8 cellular contexts compared by ENCODE assay signal in genomic region chr17:82551779-82552457, GRCh38. TPM values are rescaled to one million over a fixed set of nuclear protein-coding genes. Genes with fewer than 3 reads are reported as not detected.
DNase-seq lines count a peak whose midpoint lies in the region; ATAC-seq and TF ChIP-seq lines count a peak whose summit lies in the region.

No MANE protein-coding gene starts in this region.

- H3K9me3 Mint-ChIP-seq in activated T-cell treated with anti-CD3 and anti-CD28 coated beads, Interleukin-2, amount 50 U/mL, for 4 hours, result no peaks in the 10 kb centered on the region

- no peaks in the 10 kb centered on the region for H3K9me3 ChIP-seq in BE2C
- no peaks in the 10 kb centered on the region for H3K9me3 ChIP-seq in Peyer's patch
- no peaks in the 10 kb centered on the region for H3K9me3 ChIP-seq in ovary
- no peaks in the 10 kb centered on the region for H3K9me3 ChIP-seq in upper lobe of left lung

- peaks cover 5% of the 10 kb centered on the region; the same call in 1 of the 2 replicates for H3K36me3 ChIP-seq in BE2C
- no peaks in the 10 kb centered on the region for H3K36me3 ChIP-seq in Peyer's patch
- H3K36me3 ChIP-seq in ovary, result no peaks in the 10 kb centered on the region
- no peaks in the 10 kb centered on the region for H3K36me3 ChIP-seq in upper lobe of left lung

- no peak overlapping the region for H3K4me3 ChIP-seq in BE2C (ENCODE audit: low read depth, low read length)
- H3K4me3 ChIP-seq in HL-60 (replicated peaks; ENCODE audit: insufficient read depth, low read length), result no peak overlapping the region
- no peak overlapping the region for H3K4me3 ChIP-seq in Peyer's patch
- no peak overlapping the region for H3K4me3 ChIP-seq in ovary
- H3K4me3 ChIP-seq in upper lobe of left lung, result no peak overlapping the region

- 28 to 31% (median 31%) methylated on average over 13 of the region's 13 CpGs for WGBS in ovary, 3 donors
- 38 to 44% methylated on average over 13 of the region's 13 CpGs for WGBS in upper lobe of left lung, 2 donors

- H3K4me1 ChIP-seq in BE2C, result peaks cover 8% of the 10 kb centered on the region
- H3K4me1 ChIP-seq in Peyer's patch, result peaks cover 0 to 32% (median 4%) of the 10 kb centered on the region in 4 donors
- H3K4me1 ChIP-seq in ovary (ENCODE audit: insufficient read depth), result peaks cover 14% of the 10 kb centered on the region
- peaks cover 36 to 68% (median 50%) of the 10 kb centered on the region in 4 donors for H3K4me1 ChIP-seq in upper lobe of left lung

- H3K27me3 Mint-ChIP-seq in activated T-cell treated with anti-CD3 and anti-CD28 coated beads, Interleukin-2, amount 50 U/mL, for 4 hours (ENCODE audit: low read depth), result no peaks in the 10 kb centered on the region

- no peak overlapping the region for H3K4me3 Mint-ChIP-seq in activated T-cell treated with anti-CD3 and anti-CD28 coated beads, Interleukin-2, amount 50 U/mL, for 4 hours

- H3K27ac ChIP-seq in HL-60 (replicated peaks) (no peak overlapping the region), Peyer's patch (no peak overlapping the region), ovary (no peak overlapping the region), upper lobe of left lung (peak overlapping the region in 2 of 4 donors; percentile 4 to 45)

- TF ChIP-seq CTCF in BE2C (IDR thresholded peaks at IDR 0.05; ENCODE audit: low read depth, low read length) (peak; percentile 73), HL-60 (IDR thresholded peaks at IDR 0.05; ENCODE audit: insufficient read depth, low read length) (peak; percentile 79), Peyer's patch (IDR thresholded peaks at IDR 0.05) (peak; percentile 66 to 81 (median 72)), ovary (IDR thresholded peaks at IDR 0.05) (peak; percentile 65 to 82 (median 81)), upper lobe of left lung (IDR thresholded peaks at IDR 0.05) (peak; percentile 70 to 85 (median 78))

- H3K27me3 ChIP-seq in BE2C, result no peaks in the 10 kb centered on the region
- no peaks in the 10 kb centered on the region for H3K27me3 ChIP-seq in HL-60 (ENCODE audit: insufficient read depth, poor library complexity, severe bottlenecking)
- no peaks in the 10 kb centered on the region for H3K27me3 ChIP-seq in Peyer's patch
- H3K27me3 ChIP-seq in ovary, result no peaks in the 10 kb centered on the region
- H3K27me3 ChIP-seq in upper lobe of left lung, result no peaks in the 10 kb centered on the region

- no peak for TF ChIP-seq EP300 in ovary (IDR thresholded peaks at IDR 0.05)
- no peak for TF ChIP-seq EP300 in upper lobe of left lung (IDR thresholded peaks at IDR 0.05)

- peak; percentile 99 to 100 for ATAC-seq in activated T-cell treated with anti-CD3 and anti-CD28 coated beads, Interleukin-2, amount 50 U/mL, for 4 hours
- peak; percentile 86 to 93 for ATAC-seq in upper lobe of left lung (ENCODE audit: low FRiP score in 2 of 2)

- intact Hi-C loops in ovary (cut with DNase I), result loop anchor here (5.0 to 10.0 kb wide), 4 partner anchors 35 to 197 kb away; partner anchors contain the start of genes TEX19 (in 3 of the 4) and FOXK2 (in 1 of the 4)

- DNase-seq in BE2C (peak; percentile 71), GM19238 (ENCODE audit: insufficient read length, low spot score) (peak; percentile 93), HL-60 (ENCODE audit: low read depth in 1 of 2, low spot score in 1 of 2) (peak; percentile 54 to 86), Peyer's patch (peak; percentile 76 to 88 (median 76)), fibroblast of peridontal ligament (ENCODE audit: extremely low read depth) (peak; percentile 62), ovary (peak; percentile 72 to 85 (median 78)), upper lobe of left lung (peak; percentile 78 to 89)
- peak; percentile 68 for DNase-seq in activated T-cell treated with anti-CD3 and anti-CD28 coated beads, Interleukin-2, amount 50 U/mL, for 4 hours

- TF ChIP-seq POLR2A in Peyer's patch (IDR thresholded peaks at IDR 0.05) (no peak), ovary (IDR thresholded peaks at IDR 0.05) (no peak), upper lobe of left lung (IDR thresholded peaks at IDR 0.05) (no peak)

- peaks cover 40% of the 10 kb centered on the region for H3K4me1 Mint-ChIP-seq in activated T-cell treated with anti-CD3 and anti-CD28 coated beads, Interleukin-2, amount 50 U/mL, for 4 hours (ENCODE audit: low read depth)

- H3K36me3 Mint-ChIP-seq in activated T-cell treated with anti-CD3 and anti-CD28 coated beads, Interleukin-2, amount 50 U/mL, for 4 hours (ENCODE audit: insufficient read depth), result peaks cover 2% of the 10 kb centered on the region

RNA-seq across cellular contexts. Expression of gene FOXK2, which starts 32.4 kb away (rescaled TPM):
- 129 TPM for polyA plus RNA-seq in BE2C (2012; ENCODE audit: insufficient read depth, insufficient read length, low read depth)
- 10 to 100 TPM; 40.6 to 67.7 (median 61.1) TPM for total RNA-seq in Peyer's patch
- 10 to 100 TPM; 73.6 to 78.5 (median 75.9) TPM for total RNA-seq in activated T-cell treated with anti-CD3 and anti-CD28 coated beads, Interleukin-2, amount 50 U/mL, for 4 hours
- 10 to 100 TPM; 27.2 to 67.6 (median 48.2) TPM for total RNA-seq in ovary
- 10 to 100 TPM; 19.1 to 28.8 TPM for polyA plus RNA-seq in ovary
- 10 to 100 TPM; 50.8 to 92.7 (median 58.9) TPM for total RNA-seq in upper lobe of left lung
